In genomic region chrX:94871640-94872039, GRCh38 we compare ENCODE assay signal across 25 cellular contexts.
"Had no signal": no experiment of that assay in that cellular context is flagged by ENCODE, and none has a peak within 500 bp of the region (broad histone marks: within the 10 kb centered on the region; RNA-seq: fewer than 3 reads in every experiment).

No MANE protein-coding gene starts in this region.

- H3K4me3 Mint-ChIP-seq: dendritic cell treated with granulocyte-macrophage colony-stimulating factor and Interleukin-4, amounts not matched to agents 40 ng/mL and 50 ng/mL, for 4 days; effector memory CD8-positive, alpha-beta T cell; endodermal cell had no signal

- H3K27me3 ChIP-seq: colonic mucosa, esophagus muscularis mucosa, esophagus squamous epithelium, foreskin keratinocyte, gastrocnemius medialis, gastroesophageal sphincter, heart left ventricle, heart right ventricle had no signal

- H3K27ac Mint-ChIP-seq: dendritic cell treated with granulocyte-macrophage colony-stimulating factor and Interleukin-4, amounts not matched to agents 40 ng/mL and 50 ng/mL, for 4 days; effector memory CD8-positive, alpha-beta T cell; endodermal cell had no signal

- H3K27me3 Mint-ChIP-seq: dendritic cell treated with granulocyte-macrophage colony-stimulating factor and Interleukin-4, amounts not matched to agents 40 ng/mL and 50 ng/mL, for 4 days; effector memory CD8-positive, alpha-beta T cell had no signal

- ATAC-seq: effector memory CD8-positive, alpha-beta T cell; esophagus mucosa; foreskin keratinocyte; gastrocnemius medialis; gastroesophageal sphincter; heart left ventricle; heart right ventricle had no signal

- H3K27ac ChIP-seq: colonic mucosa, coronary artery, dorsolateral prefrontal cortex, epithelial cell of prostate, esophagus muscularis mucosa, esophagus squamous epithelium, foreskin keratinocyte, gastrocnemius medialis, gastroesophageal sphincter, heart left ventricle, heart right ventricle had no signal

- H3K4me3 ChIP-seq: colonic mucosa, coronary artery, dorsolateral prefrontal cortex, esophagus muscularis mucosa, esophagus squamous epithelium, gastrocnemius medialis, gastroesophageal sphincter, heart left ventricle, heart right ventricle had no signal

- DNase-seq: colonic mucosa; cortex of kidney; dermis blood vessel endothelial cell; dorsolateral prefrontal cortex; effector CD4-positive, alpha-beta T cell; effector CD8-positive, alpha-beta T cell; effector memory CD4-positive, alpha-beta T cell; effector memory CD8-positive, alpha-beta T cell; erythroblast; esophagus squamous epithelium; foreskin fibroblast; foreskin keratinocyte; foreskin melanocyte; gastrocnemius medialis; glutamatergic neuron; head of caudate nucleus; heart left ventricle; heart right ventricle had no signal

- H3K36me3 ChIP-seq: colonic mucosa, esophagus muscularis mucosa, esophagus squamous epithelium, gastrocnemius medialis, gastroesophageal sphincter, heart left ventricle, heart right ventricle had no signal

- H3K9me3 Mint-ChIP-seq: dendritic cell treated with granulocyte-macrophage colony-stimulating factor and Interleukin-4, amounts not matched to agents 40 ng/mL and 50 ng/mL, for 4 days had no signal

- H3K4me1 Mint-ChIP-seq: endodermal cell had no signal

- H3K9me3 ChIP-seq: colonic mucosa, esophagus muscularis mucosa, esophagus squamous epithelium, gastrocnemius medialis, gastroesophageal sphincter, heart left ventricle had no signal

- H3K4me1 ChIP-seq: colonic mucosa, esophagus muscularis mucosa, esophagus squamous epithelium, foreskin keratinocyte, gastrocnemius medialis, gastroesophageal sphincter, heart left ventricle, heart right ventricle had no signal
